Comparison of ENCODE assay signal across 8 cellular contexts in the genomic region with DNA sequence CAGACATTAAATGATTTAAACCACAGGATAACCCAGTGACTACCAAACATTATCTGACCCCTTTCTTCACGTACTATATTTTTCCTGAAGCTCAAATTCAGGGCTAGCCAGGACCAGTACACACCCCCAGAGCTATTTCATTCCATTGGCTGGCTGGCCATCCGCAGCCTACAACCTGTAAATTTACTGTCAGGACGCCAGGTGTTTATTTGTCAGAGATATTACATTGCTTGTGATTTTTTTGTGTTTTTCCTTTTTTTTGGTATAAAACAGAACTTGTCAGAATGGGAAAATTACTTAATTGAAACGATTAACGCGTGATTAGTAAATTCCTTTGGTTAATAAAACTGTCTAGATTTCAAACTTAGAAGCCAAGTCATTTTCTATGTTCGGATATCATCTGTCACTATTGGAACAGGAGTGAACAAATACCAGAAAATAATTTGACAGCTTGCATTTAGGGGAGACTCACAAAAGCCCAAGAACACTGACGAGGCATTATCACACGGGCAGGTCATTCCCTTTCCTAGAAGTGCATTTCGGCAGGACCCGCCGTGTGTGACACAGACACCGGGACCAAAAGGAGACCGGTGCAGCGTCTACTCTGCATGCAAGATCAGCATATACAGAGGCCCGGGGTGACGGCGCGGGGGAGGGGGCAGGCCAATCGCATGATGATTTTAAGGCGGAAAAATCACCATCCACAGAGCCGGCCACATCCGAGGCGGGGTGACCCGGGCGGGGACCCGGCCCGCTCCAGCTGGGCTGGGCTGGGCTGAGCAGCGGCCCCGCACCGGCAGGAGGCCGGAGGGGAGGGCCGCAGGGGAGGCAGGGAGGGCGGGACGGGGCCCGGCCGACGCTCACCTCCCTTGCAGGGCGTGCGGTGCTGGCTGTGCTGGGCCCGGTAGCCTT.
DNase-seq lines count a peak whose midpoint lies in the region; ATAC-seq lines count a peak whose summit lies in the region.

No MANE protein-coding gene starts in this region.

- H3K27me3 ChIP-seq in effector memory CD4-positive, alpha-beta T cell (replicated peaks; ENCODE audit: control insufficient read depth, insufficient read depth, low read length, poor library complexity, severe bottlenecking) = no peaks in the 10 kb centered on the region

- peak overlapping the region; percentile 48 for H3K4me3 ChIP-seq in effector memory CD4-positive, alpha-beta T cell (ENCODE audit: insufficient read depth, low read depth, low read length, poor library complexity, severe bottlenecking)

- no peaks in the 10 kb centered on the region for H3K36me3 ChIP-seq in effector memory CD4-positive, alpha-beta T cell (ENCODE audit: control insufficient read depth, insufficient read depth, low read length)

- no peaks in the 10 kb centered on the region for H3K9me3 Mint-ChIP-seq in memory B cell

- no peaks in the 10 kb centered on the region for H3K9me3 ChIP-seq in effector memory CD4-positive, alpha-beta T cell (ENCODE audit: control insufficient read depth, low read length)

- H3K27ac ChIP-seq in effector memory CD4-positive, alpha-beta T cell (ENCODE audit: insufficient read depth, low read length, poor library complexity, severe bottlenecking) = peak overlapping the region; percentile 87

- peaks cover 33% of the 10 kb centered on the region for H3K4me1 ChIP-seq in effector memory CD4-positive, alpha-beta T cell (ENCODE audit: control insufficient read depth, insufficient read depth, low read length, poor library complexity, severe bottlenecking)

- peak; percentile 4 for DNase-seq in NCI-H1092 treated with DMSO at 0.1 percent for 48 hours (lab: John Stamatoyannopoulos, UW)
- no peak for DNase-seq in NCI-H1092 (lab: John Stamatoyannopoulos, UW)
- peak; percentile 72 for DNase-seq in NCI-H146 (lab: John Stamatoyannopoulos, UW)
- DNase-seq in activated CD8-positive, alpha-beta memory T cell treated with anti-CD3 and anti-CD28 coated beads for 1 hour (ENCODE audit: extremely low read depth in 1 of 2, low read depth in 1 of 2) = peak; percentile 27 to 50
- DNase-seq in effector memory CD4-positive, alpha-beta T cell = peak; percentile 46 to 55 (median 54)
- DNase-seq in memory B cell (ENCODE audit: low spot score in 2 of 2) = peak; percentile 33 to 52
- peak; percentile 60 for DNase-seq in stimulated activated CD8-positive, alpha-beta memory T cell treated with anti-CD3 and anti-CD28 coated beads, Interleukin-12 subunit alpha, Interleukin-12 subunit beta, amount 100 ng/mL, for 24 hours (ENCODE audit: extremely low read depth)

- H3K4me1 Mint-ChIP-seq in memory B cell = peaks cover 34% of the 10 kb centered on the region

- no peaks in the 10 kb centered on the region for H3K27me3 Mint-ChIP-seq in memory B cell

- ATAC-seq in HG02571 (IDR thresholded peaks at IDR 0.05; ENCODE audit: unreplicated experiment) (peak; percentile 23), memory B cell (ENCODE audit: low read depth) (peak; percentile 19)

- H3K27ac Mint-ChIP-seq in memory B cell = peak overlapping the region; percentile 85

- H3K4me3 Mint-ChIP-seq in memory B cell = peak overlapping the region; percentile 91

- peaks cover 3% of the 10 kb centered on the region for H3K36me3 Mint-ChIP-seq in memory B cell
